Comparison of ENCODE assay signal across 8 cellular contexts in the genomic region with DNA sequence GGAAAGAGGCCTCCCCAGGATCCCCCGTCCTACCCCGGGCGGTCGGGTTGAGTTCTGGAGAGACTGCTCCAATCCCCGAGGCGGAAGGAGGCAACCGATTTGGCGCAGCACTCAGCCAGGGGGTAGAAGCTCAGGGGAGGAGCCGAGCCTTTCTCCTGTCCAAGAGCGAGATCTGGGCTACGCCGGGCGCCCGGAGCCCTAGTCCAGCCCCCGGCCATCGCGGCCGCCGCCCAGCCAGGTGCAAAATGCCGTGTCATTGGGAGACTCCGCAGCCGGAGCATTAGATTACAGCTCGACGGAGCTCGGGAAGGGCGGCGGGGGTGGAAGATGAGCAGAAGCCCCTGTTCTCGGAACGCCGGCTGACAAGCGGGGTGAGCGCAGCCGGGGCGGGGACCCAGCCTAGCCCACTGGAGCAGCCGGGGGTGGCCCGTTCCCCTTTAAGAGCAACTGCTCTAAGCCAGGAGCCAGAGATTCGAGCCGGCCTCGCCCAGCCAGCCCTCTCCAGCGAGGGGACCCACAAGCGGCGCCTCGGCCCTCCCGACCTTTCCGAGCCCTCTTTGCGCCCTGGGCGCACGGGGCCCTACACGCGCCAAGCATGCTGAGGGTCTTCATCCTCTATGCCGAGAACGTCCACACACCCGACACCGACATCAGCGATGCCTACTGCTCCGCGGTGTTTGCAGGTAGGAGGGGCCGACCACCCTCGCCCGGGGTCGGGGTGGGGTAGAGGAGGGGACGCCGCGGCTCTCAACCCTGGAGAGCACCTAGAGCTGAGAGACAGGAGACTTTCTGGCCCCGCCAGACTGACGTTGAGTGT. TPM values are rescaled to one million over a fixed set of nuclear protein-coding genes. Genes with fewer than 3 reads are reported as not detected.
DNase-seq lines count a peak whose midpoint lies in the region; ATAC-seq and TF ChIP-seq lines count a peak whose summit lies in the region.

Gene DYSF, plus strand, starts transcription at position 158 of the 817 bp plus-strand sequence.

- H3K27ac Mint-ChIP-seq in activated CD4-positive, alpha-beta T cell treated with anti-CD3 and anti-CD28 coated beads for 36 hours, result no peak within 1 kb of the TSS
- H3K27ac Mint-ChIP-seq in T-helper 17 cell, result no peak within 1 kb of the TSS
- H3K27ac Mint-ChIP-seq in nephron, result peak within 1 kb of the TSS; percentile 26 to 56 (median 35)

- CTCF ChIA-PET in activated CD4-positive, alpha-beta T cell treated with anti-CD3 and anti-CD28 coated beads for 36 hours (lab: Charles Lee), result no interaction called here

- no peak for TF ChIP-seq CTCF in fibroblast of pulmonary artery (IDR thresholded peaks at IDR 0.05; ENCODE audit: low read length, missing control alignments)
- TF ChIP-seq CTCF in nephron (IDR thresholded peaks at IDR 0.05; ENCODE audit: unreplicated experiment in 3 of 3), result no peak

- H3K27me3 Mint-ChIP-seq in activated CD4-positive, alpha-beta T cell treated with anti-CD3 and anti-CD28 coated beads for 36 hours, result peaks cover 30% of the 10 kb centered on the region
- H3K27me3 Mint-ChIP-seq in T-helper 17 cell (peaks cover 56% of the 10 kb centered on the region), nephron (ENCODE audit: low read depth) (peaks cover 34% of the 10 kb centered on the region)

- H3K4me1 Mint-ChIP-seq in activated CD4-positive, alpha-beta T cell treated with anti-CD3 and anti-CD28 coated beads for 36 hours, result peaks cover 9% of the 10 kb centered on the region
- H3K4me1 Mint-ChIP-seq in T-helper 17 cell (peaks cover 17% of the 10 kb centered on the region), nephron (peaks cover 58% of the 10 kb centered on the region)

- H3K4me3 Mint-ChIP-seq in activated CD4-positive, alpha-beta T cell treated with anti-CD3 and anti-CD28 coated beads for 36 hours, result peak within 1 kb of the TSS; percentile 45
- H3K4me3 Mint-ChIP-seq in T-helper 17 cell, result peak within 1 kb of the TSS; percentile 78
- peak within 1 kb of the TSS; percentile 76 to 84 (median 79) for H3K4me3 Mint-ChIP-seq in nephron

- POLR2A ChIA-PET in activated CD4-positive, alpha-beta T cell treated with anti-CD3 and anti-CD28 coated beads for 36 hours (lab: Charles Lee), result no interaction called here

- H3K9me3 ChIP-seq in T-helper 17 cell (ENCODE audit: control insufficient read depth, low read length, poor library complexity, severe bottlenecking), result no peaks in the 10 kb centered on the region

- peak; percentile 26 for DNase-seq in activated CD4-positive, alpha-beta T cell treated with anti-CD3 and anti-CD28 coated beads for 36 hours
- DNase-seq in activated CD4-positive, alpha-beta T cell treated with anti-CD3 and anti-CD28 coated beads for 1 hour, result no peak
- DNase-seq in T-helper 17 cell (no peak), fibroblast of pulmonary artery (ENCODE audit: low read depth) (peak; percentile 47), NCI-H524 (lab: John Stamatoyannopoulos, UW) (no peak)
- DNase-seq in effector CD8-positive, alpha-beta T cell (lab: John Stamatoyannopoulos, UW), result no peak

- peak; percentile 28 for ATAC-seq in activated CD4-positive, alpha-beta T cell treated with anti-CD3 and anti-CD28 coated beads for 36 hours
- ATAC-seq in T-helper 17 cell, result peak; percentile 52
- ATAC-seq in GM21786 (IDR thresholded peaks at IDR 0.05; ENCODE audit: unreplicated experiment), result no peak

- intact Hi-C loops in activated CD4-positive, alpha-beta T cell treated with anti-CD3 and anti-CD28 coated beads for 36 hours (cut with DNase I, micrococcal nuclease), result no loop called here

- H3K4me3 ChIP-seq in fibroblast of pulmonary artery (replicated peaks; ENCODE audit: low read depth, low read length), result peak within 1 kb of the TSS; percentile 56

- no peaks in the 10 kb centered on the region for H3K9me3 Mint-ChIP-seq in activated CD4-positive, alpha-beta T cell treated with anti-CD3 and anti-CD28 coated beads for 36 hours (ENCODE audit: low read depth)
- H3K9me3 Mint-ChIP-seq in nephron, result no peaks in the 10 kb centered on the region

- H3K36me3 Mint-ChIP-seq in activated CD4-positive, alpha-beta T cell treated with anti-CD3 and anti-CD28 coated beads for 36 hours (ENCODE audit: low read depth), result no peaks in the 10 kb centered on the region
- H3K36me3 Mint-ChIP-seq in T-helper 17 cell (ENCODE audit: low read depth) (peaks cover 9% of the 10 kb centered on the region), nephron (ENCODE audit: low read depth) (no peaks in the 10 kb centered on the region)

RNA-seq across cellular contexts. Expression of gene DYSF, which starts in this region (rescaled TPM):
- under 1 TPM in 1 of 2 experiments, not detected in 1; 0.02 TPM for total RNA-seq in activated CD4-positive, alpha-beta T cell treated with anti-CD3 and anti-CD28 coated beads for 36 hours
- 1 to 10 TPM in 1 of 2 donors, under 1 TPM in 1; 0.34 to 2.8 TPM for total RNA-seq in T-helper 17 cell

Comparison
In these comparisons a context has a peak if more than half of its experiments do, and no peak if none do; other contexts are left out.
1. Peak in DNase-seq and ATAC-seq in activated CD4-positive, alpha-beta T cell treated with anti-CD3 and anti-CD28 coated beads for 36 hours; RNA of the gene not detected or under 1 TPM.
2. H3K27ac Mint-ChIP-seq: peak in nephron (3 of 3); none in activated CD4-positive, alpha-beta T cell treated with anti-CD3 and anti-CD28 coated beads for 36 hours (single experiment) and T-helper 17 cell (single experiment).
3. Peak in every context shown above with its lines, with median percentiles within 50 percentile points of each other: H3K4me3 Mint-ChIP-seq.